3 cellular contexts compared by ENCODE assay signal in genomic region chr17:12588531-12588930, GRCh38.
"Had no signal": no experiment of that assay in that cellular context is flagged by ENCODE, and none has a peak within 500 bp of the region (broad histone marks: within the 10 kb centered on the region; RNA-seq: fewer than 3 reads in every experiment).

No MANE protein-coding gene starts in this region.

- DNase-seq: GDM1, GF-D8 had no signal

- H3K4me3 ChIP-seq: GM12878 had no signal
